ENCODE assay signal across 21 cellular contexts in the genomic region with DNA sequence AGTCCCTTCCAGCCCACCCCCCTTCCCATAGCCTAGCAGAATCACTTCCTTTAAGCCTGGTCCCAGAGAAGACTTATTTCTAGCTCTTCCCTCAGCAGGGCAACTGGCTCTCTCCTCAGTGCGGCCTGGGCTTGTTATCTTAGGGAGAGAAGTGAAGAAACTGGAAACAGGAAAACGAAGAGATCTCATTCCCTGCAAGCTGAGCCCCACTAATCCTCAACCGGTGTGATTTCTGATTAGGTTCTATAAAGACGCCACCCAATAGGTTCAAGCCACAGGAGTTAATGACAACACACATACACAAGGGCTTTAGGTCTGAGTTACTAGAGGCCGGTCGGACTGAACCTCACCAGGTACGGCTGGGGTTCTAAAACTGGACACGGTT. TPM values are rescaled to one million over a fixed set of nuclear protein-coding genes. Genes with fewer than 3 reads are reported as not detected.
DNase-seq lines count a peak whose midpoint lies in the region; ATAC-seq and TF ChIP-seq lines count a peak whose summit lies in the region.
"Had no signal": no experiment of that assay in that cellular context is flagged by ENCODE, and none has a peak within 500 bp of the region (broad histone marks: within the 10 kb centered on the region; RNA-seq: fewer than 3 reads in every experiment).

No MANE protein-coding gene starts in this region.

- H3K9ac ChIP-seq in IMR-90 (ENCODE audit: low read depth, low read length) (no peak overlapping the region), mammary epithelial cell (ENCODE audit: insufficient read depth, low read length) (no peak overlapping the region), skeletal muscle satellite cell (ENCODE audit: low read depth, low read length) (no peak overlapping the region)

- no peak overlapping the region for H3K4ac ChIP-seq in IMR-90 (ENCODE audit: low read depth, low read length)

- no peak overlapping the region for H3K18ac ChIP-seq in IMR-90 (ENCODE audit: low read depth, low read length)

- H3K4me1 ChIP-seq in IMR-90 (ENCODE audit: control insufficient read depth, insufficient read depth, low read length) (no peaks in the 10 kb centered on the region), mammary epithelial cell (ENCODE audit: insufficient read depth, low read length) (peaks cover 21% of the 10 kb centered on the region), skeletal muscle satellite cell (ENCODE audit: control insufficient read depth, insufficient read depth, low read length) (peaks cover 24% of the 10 kb centered on the region)

- H3K4me3 ChIP-seq in IMR-90 (ENCODE audit: insufficient read depth, low read depth, low read length): no peak overlapping the region
- H3K4me3 ChIP-seq in mammary epithelial cell (replicated peaks in 1 of 3; ENCODE audit: insufficient read depth in 1 of 3, low read depth in 2 of 3, low read length in 3 of 3): no peak overlapping the region
- H3K4me3 ChIP-seq in skeletal muscle satellite cell (ENCODE audit: low read length): peak overlapping the region; percentile 23

- no TSS peak for BruUV-seq in IMR-90 (replicated peaks; lab: Mats Ljungman, UMichigan)
- no TSS peak for BruUV-seq in mammary epithelial cell (replicated peaks; lab: Mats Ljungman, UMichigan)

- TF ChIP-seq POLR2A in IMR-90 (IDR thresholded peaks at IDR 0.05; ENCODE audit: low read depth, low read length): no peak

- H4K8ac ChIP-seq in IMR-90 (ENCODE audit: low read depth in 2 of 2, low read length in 2 of 2): no peak overlapping the region

- H2AK5ac ChIP-seq in IMR-90 (ENCODE audit: low read depth, low read length): no peak overlapping the region

- no CpG with 5 or more reads among the region's 8 CpGs for WGBS in IMR-90 (ENCODE audit: extremely low coverage in 2 of 2, insufficient read length in 1 of 2), 2 experiments
- WGBS in mammary epithelial cell (ENCODE audit: low coverage, missing lambda C conversion rate): 88% methylated on average over 5 of the region's 8 CpGs

- no peak for DNase-seq in IMR-90
- DNase-seq in mammary epithelial cell: no peak
- peak; percentile 39 for DNase-seq in left kidney (ENCODE audit: low read depth, low spot score)
- no peak for DNase-seq in NCI-H446 (lab: John Stamatoyannopoulos, UW)
- DNase-seq in hippocampal formation (lab: John Stamatoyannopoulos, UW): no peak
- DNase-seq: activated CD4-positive, alpha-beta T cell treated with anti-CD3 and anti-CD28 coated beads for 4 hours; activated T-cell treated with anti-CD3 and anti-CD28 coated beads, Interleukin-2, amount 50 U/mL, for 72 hours; DMS79; NCI-H187 treated with DMSO at 0.1 percent for 48 hours; NCI-H526 treated with DMSO at 0.1 percent for 48 hours; RPMI8226; stimulated activated CD4-positive, alpha-beta T cell treated with anti-CD3 and anti-CD28 coated beads, Interleukin-4, amount 100 ng/mL, for 1 hour had no signal

- H3K27ac ChIP-seq in IMR-90 (ENCODE audit: insufficient read depth, low read length) (no peak overlapping the region), mammary epithelial cell (ENCODE audit: insufficient read depth, low read depth, low read length) (no peak overlapping the region)
- H3K27ac ChIP-seq: upper lobe of left lung had no signal

- H2BK15ac ChIP-seq in IMR-90 (ENCODE audit: low read depth, low read length): no peak overlapping the region

- TF ChIP-seq RAD21 in IMR-90 (IDR thresholded peaks at IDR 0.05; ENCODE audit: low read length): no peak

- H3K27me3 ChIP-seq in IMR-90 (ENCODE audit: control insufficient read depth, insufficient read depth, low read length): peaks cover 53% of the 10 kb centered on the region
- peaks cover 23% of the 10 kb centered on the region for H3K27me3 ChIP-seq in mammary epithelial cell (ENCODE audit: insufficient read depth, low read length)
- H3K27me3 ChIP-seq in skeletal muscle satellite cell (ENCODE audit: control insufficient read depth, insufficient read depth, low read length): peaks cover 67% of the 10 kb centered on the region

- H2BK5ac ChIP-seq in IMR-90 (ENCODE audit: low read depth, low read length, poor library complexity, severe bottlenecking): no peak overlapping the region

- no peak for ATAC-seq in IMR-90 (ENCODE audit: low read depth)
- ATAC-seq in GM18907 (IDR thresholded peaks at IDR 0.05; ENCODE audit: unreplicated experiment): no peak
- ATAC-seq: HCT116 had no signal

- H3K4me2 ChIP-seq in IMR-90 (ENCODE audit: low read depth, low read length) (no peak overlapping the region), mammary epithelial cell (ENCODE audit: insufficient read depth, low read depth, low read length) (no peak overlapping the region), skeletal muscle satellite cell (ENCODE audit: low read length) (peak overlapping the region; percentile 66)

- no peaks in the 10 kb centered on the region for H3K9me3 ChIP-seq in IMR-90 (ENCODE audit: control insufficient read depth, insufficient read depth, low read length)
- H3K9me3 ChIP-seq in mammary epithelial cell (replicated peaks; ENCODE audit: insufficient read depth, low read length): no peaks in the 10 kb centered on the region
- no peaks in the 10 kb centered on the region for H3K9me3 ChIP-seq in skeletal muscle satellite cell (replicated peaks; ENCODE audit: low read length)
- H3K9me3 ChIP-seq: upper lobe of left lung had no signal

- H2AFZ ChIP-seq in IMR-90 (replicated peaks; ENCODE audit: low read length, poor library complexity) (peak overlapping the region; percentile 86), mammary epithelial cell (ENCODE audit: low read depth, low read length) (peak overlapping the region; percentile 68)

- TF ChIP-seq CTCF in IMR-90 (conservative IDR thresholded peaks at IDR 0.05; ENCODE audit: low read depth, low read length): no peak
- TF ChIP-seq CTCF in mammary epithelial cell (conservative IDR thresholded peaks at IDR 0.05 in 1 of 2, IDR thresholded peaks at IDR 0.05 in 1 of 2; ENCODE audit: extremely low read depth in 1 of 2, insufficient read depth in 1 of 2, low read depth in 1 of 2, low read length in 2 of 2): no peak

- no peak overlapping the region for H3K23ac ChIP-seq in IMR-90 (ENCODE audit: low read depth, low read length)

- no peak overlapping the region for H3K56ac ChIP-seq in IMR-90 (ENCODE audit: extremely low read depth, insufficient read depth, low read length)

- H3K9me1 ChIP-seq in IMR-90 (ENCODE audit: insufficient read depth, low read length): peaks cover 9% of the 10 kb centered on the region

- no peaks in the 10 kb centered on the region for H3K79me2 ChIP-seq in mammary epithelial cell (ENCODE audit: insufficient read depth, low read length)

- POLR2A ChIA-PET in IMR-90 (lab: Charles Lee; ENCODE audit: unreplicated experiment): interaction anchor here (0.6 kb wide), 1 partner anchor 405 kb away, joined by 4 read pairs; no protein-coding TSS in a partner anchor

- H3K14ac ChIP-seq in IMR-90 (replicated peaks; ENCODE audit: low read depth, low read length): no peak overlapping the region

- H2AK9ac ChIP-seq in IMR-90 (replicated peaks; ENCODE audit: low read depth, low read length, poor library complexity): no peak overlapping the region

- H2BK120ac ChIP-seq in IMR-90 (ENCODE audit: low read depth, low read length): no peak overlapping the region

- H3K79me1 ChIP-seq in IMR-90 (ENCODE audit: low read depth in 1 of 2, low read length in 2 of 2): no peaks in the 10 kb centered on the region

- CTCF ChIA-PET in IMR-90 (lab: Yijun Ruan, JAX): interaction anchor here (0.5 kb wide), 1 partner anchor 180 kb away, joined by 3 read pairs; no protein-coding TSS in a partner anchor
- CTCF ChIA-PET in mammary epithelial cell (lab: Charles Lee; ENCODE audit: low non-redundant PET): interaction anchor here (0.6 kb wide), 1 partner anchor 18 kb away, joined by 7 read pairs; no protein-coding TSS in a partner anchor

- intact Hi-C loops in IMR-90 (cut with micrococcal nuclease) (no loop called here), mammary epithelial cell (cut with micrococcal nuclease) (loop anchor here (5.0 kb wide), 2 partner anchors 36 to 64 kb away; no protein-coding TSS in a partner anchor)

- H3K36me3 ChIP-seq in IMR-90 (ENCODE audit: control insufficient read depth, insufficient read depth, low read length) (no peaks in the 10 kb centered on the region), mammary epithelial cell (ENCODE audit: insufficient read depth, low read length) (no peaks in the 10 kb centered on the region), skeletal muscle satellite cell (ENCODE audit: insufficient read depth, low read length) (no peaks in the 10 kb centered on the region)
- H3K36me3 ChIP-seq: upper lobe of left lung had no signal

- dilution Hi-C loops in IMR-90 (cut with HindIII; ENCODE audit: low sequenced_read_pairs, unreplicated experiment) (no loop called here), mammary epithelial cell (cut with HindIII; ENCODE audit: low sequenced_read_pairs) (no loop called here)

- H4K20me1 ChIP-seq in IMR-90 (ENCODE audit: insufficient read depth, low read length) (no peaks in the 10 kb centered on the region), mammary epithelial cell (ENCODE audit: insufficient read depth, low read length) (no peaks in the 10 kb centered on the region)

- H2BK20ac ChIP-seq in IMR-90 (ENCODE audit: low read depth, low read length): no peak overlapping the region

- no peak overlapping the region for H4K91ac ChIP-seq in IMR-90 (ENCODE audit: insufficient read depth, low read depth, low read length)

- H4K5ac ChIP-seq in IMR-90 (ENCODE audit: low read depth, low read length): no peak overlapping the region

- in situ Hi-C loops in IMR-90 (cut with MboI; ENCODE audit: low sequenced_read_pairs): no loop called here
- in situ Hi-C loops in mammary epithelial cell (cut with MboI; ENCODE audit: low sequenced_read_pairs in 2 of 2): no loop called here

TF ChIP-seq in IMR-90, 13 proteins besides CTCF, POLR2A, EP300 and RAD21:
- no peak for TF ChIP-seq CEBPB (IDR thresholded peaks at IDR 0.05; ENCODE audit: low read depth, low read length)

RNA-seq across cellular contexts. Expression of gene GSX2, which starts 3.2 kb away (rescaled TPM):
- total RNA-seq in IMR-90 (2012; rRNA removed) (not detected in 2 replicates), mammary epithelial cell (not detected)
- polyA plus RNA-seq in IMR-90 (2012; rRNA removed) (not detected in 2 replicates), mammary epithelial cell (not detected)
- 0.03 TPM in 1 of 2 replicates, not detected in the other for polyA plus RNA-seq in IMR-90 (2012; cell fraction: cytosol; rRNA removed)
- not detected in 2 replicates for polyA plus RNA-seq in IMR-90 (2012; cell fraction: nucleus; rRNA removed; ENCODE audit: low replicate concordance)
- polyA minus RNA-seq in mammary epithelial cell: not detected
- total RNA-seq in skeletal muscle satellite cell (2012; rRNA removed): not detected in 2 replicates
- total RNA-seq: activated T-cell treated with anti-CD3 and anti-CD28 coated beads, Interleukin-2, amount 50 U/mL, for 72 hours; LHCN-M2; mucosa of gallbladder; renal cortical epithelial cell; T-helper 1 cell treated with Interleukin-12 subunit alpha and Interleukin-12 subunit beta and Interleukin-4 antibody, amounts not matched to agents 30 ng/mL and 1 ng/mL, for 36 hours; upper lobe of left lung had no signal
- polyA plus RNA-seq: CD14-positive monocyte had no signal

RNA-seq across cellular contexts. Expression of gene CHIC2, which starts 38.8 kb away (rescaled TPM):
- total RNA-seq in IMR-90 (2012; rRNA removed): 26.3 and 65.0 TPM in 2 replicates
- 18.8 and 20.4 TPM in 2 replicates for polyA plus RNA-seq in IMR-90 (2012; rRNA removed)
- 25.1 and 34.5 TPM in 2 replicates for polyA plus RNA-seq in IMR-90 (2012; cell fraction: cytosol; rRNA removed)
- 13.2 and 17.0 TPM in 2 replicates for polyA plus RNA-seq in IMR-90 (2012; cell fraction: nucleus; rRNA removed; ENCODE audit: low replicate concordance)
- total RNA-seq in mammary epithelial cell: 10 to 100 TPM; 45.4 to 46.7 TPM
- polyA plus RNA-seq in mammary epithelial cell: 17.2 TPM
- 5.4 TPM for polyA minus RNA-seq in mammary epithelial cell
- 35.2 and 49.1 TPM in 2 replicates for total RNA-seq in skeletal muscle satellite cell (2012; rRNA removed)
